18 cellular contexts compared by ENCODE assay signal in the genomic region with DNA sequence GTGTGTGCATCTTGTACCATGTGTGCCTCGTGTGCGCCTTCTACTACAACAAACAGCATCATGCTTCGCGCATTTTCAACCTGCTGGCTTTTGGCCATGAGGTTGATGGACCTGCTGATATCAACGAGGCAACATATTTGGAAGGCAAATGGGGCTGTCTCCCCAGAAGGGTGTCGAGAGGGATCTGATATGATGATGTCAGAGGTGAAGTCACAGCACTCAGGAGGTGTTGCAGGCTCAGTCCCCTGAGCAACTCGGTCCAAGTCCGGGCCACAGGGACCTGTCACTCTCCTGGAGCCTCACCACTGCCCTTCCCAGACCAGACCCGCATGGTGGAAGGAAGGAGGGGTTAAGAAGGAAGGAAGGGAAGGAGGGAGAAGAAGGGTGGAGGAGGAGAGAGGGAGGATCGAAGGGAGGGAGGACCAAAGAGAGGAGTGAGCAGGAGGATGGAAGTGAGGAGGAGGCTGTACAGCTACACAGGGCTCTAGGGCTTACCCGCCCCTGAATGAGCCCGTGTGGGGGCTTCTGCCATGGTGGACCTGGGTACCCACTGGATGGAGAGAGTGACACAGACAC. TPM values are rescaled to one million over a fixed set of nuclear protein-coding genes. Genes with fewer than 3 reads are reported as not detected.
A peak's percentile ranks its signal among the peaks of the same experiment; 100 is the strongest.
DNase-seq lines count a peak whose midpoint lies in the region; ATAC-seq and TF ChIP-seq lines count a peak whose summit lies in the region.
"Had no signal": no experiment of that assay in that cellular context is flagged by ENCODE, and none has a peak within 500 bp of the region (broad histone marks: within the 10 kb centered on the region; RNA-seq: fewer than 3 reads in every experiment).

No MANE protein-coding gene starts in this region.

- H3K4me2 ChIP-seq in PC-9: peak overlapping the region; percentile 63

- H3K9me3 Mint-ChIP-seq in immature natural killer cell: peaks cover 0 to 6% (median 0%) of the 10 kb centered on the region in 6 donors
- no peaks in the 10 kb centered on the region for H3K9me3 Mint-ChIP-seq in stimulated activated effector memory CD8-positive, alpha-beta T cell treated with anti-CD3 and anti-CD28 coated beads, Interleukin-12 subunit alpha, Interleukin-12 subunit beta, amount 100 ng/mL, for 72 hours
- H3K9me3 Mint-ChIP-seq: IgD-negative memory B cell, nephron had no signal

- no peaks in the 10 kb centered on the region for H4K20me1 ChIP-seq in PC-9 (ENCODE audit: insufficient read depth)

- H3K4me3 ChIP-seq in PC-9: no peak overlapping the region
- H3K4me3 ChIP-seq: esophagus muscularis mucosa, heart left ventricle, uterus had no signal

- H3K27me3 Mint-ChIP-seq in immature natural killer cell (ENCODE audit: low read depth in 3 of 3): peaks cover 40 to 54% (median 42%) of the 10 kb centered on the region in 3 donors
- H3K27me3 Mint-ChIP-seq: IgD-negative memory B cell had no signal

- ATAC-seq in stimulated activated effector memory CD8-positive, alpha-beta T cell treated with anti-CD3 and anti-CD28 coated beads, Interleukin-12 subunit alpha, Interleukin-12 subunit beta, amount 100 ng/mL, for 72 hours: no peak
- ATAC-seq in GM21526 (IDR thresholded peaks at IDR 0.05; ENCODE audit: low FRiP score, unreplicated experiment): no peak

- H3K27ac ChIP-seq in PC-9: peak overlapping the region; percentile 63
- H3K27ac ChIP-seq: heart left ventricle, uterus had no signal

- no TSS peak for BruUV-seq in PC-9 (replicated peaks; lab: Mats Ljungman, UMichigan)

- H3K4me3 Mint-ChIP-seq in immature natural killer cell: peak overlapping the region in 2 of 5 donors; percentile 21 to 56
- H3K4me3 Mint-ChIP-seq in stimulated activated effector memory CD8-positive, alpha-beta T cell treated with anti-CD3 and anti-CD28 coated beads, Interleukin-12 subunit alpha, Interleukin-12 subunit beta, amount 100 ng/mL, for 72 hours: no peak overlapping the region
- H3K4me3 Mint-ChIP-seq: nephron had no signal

- H3K9me3 ChIP-seq in PC-9 (ENCODE audit: insufficient read depth, low read depth): no peaks in the 10 kb centered on the region
- H3K9me3 ChIP-seq: esophagus muscularis mucosa, heart left ventricle, uterus had no signal

- peak; percentile 38 for DNase-seq in NCI-H748 (lab: John Stamatoyannopoulos, UW; ENCODE audit: unreplicated experiment)
- no peak for DNase-seq in NCI-H748 treated with DMSO at 0.1 percent for 48 hours (lab: John Stamatoyannopoulos, UW)
- no peak for DNase-seq in PC-9
- DNase-seq in immature natural killer cell: no peak
- DNase-seq in stimulated activated effector memory CD8-positive, alpha-beta T cell treated with anti-CD3 and anti-CD28 coated beads, Interleukin-12 subunit alpha, Interleukin-12 subunit beta, amount 100 ng/mL, for 72 hours (ENCODE audit: low spot score in 2 of 2): no peak
- no peak for DNase-seq in stimulated activated naive CD4-positive, alpha-beta T cell treated with Interleukin-2 at 50 U/mL for 16 hours (lab: John Stamatoyannopoulos, UW)
- DNase-seq in Ammon's horn (ENCODE audit: low spot score): no peak
- DNase-seq: activated CD4-positive, CD25-positive, alpha-beta regulatory T cell; activated CD8-positive, alpha-beta memory T cell treated with anti-CD3 and anti-CD28 coated beads, Interleukin-2, amount 50 U/mL, for 48 hours; cortex of kidney; kidney glomerular epithelial cell; stimulated activated CD4-positive, alpha-beta T cell treated with anti-CD3 and anti-CD28 coated beads, Interleukin-2, amount 100 ng/mL, for 24 hours had no signal

- H3K9me2 ChIP-seq in PC-9 (ENCODE audit: insufficient read depth): no peaks in the 10 kb centered on the region

- intact Hi-C loops in PC-9 (cut with micrococcal nuclease; ENCODE audit: unreplicated experiment): loop anchor here (5.0 kb wide), 1 partner anchor 247 kb away; no protein-coding TSS in a partner anchor

- H3K36me3 Mint-ChIP-seq in immature natural killer cell: peaks cover 11 to 41% (median 19%) of the 10 kb centered on the region in 3 donors
- peaks cover 79% of the 10 kb centered on the region for H3K36me3 Mint-ChIP-seq in stimulated activated effector memory CD8-positive, alpha-beta T cell treated with anti-CD3 and anti-CD28 coated beads, Interleukin-12 subunit alpha, Interleukin-12 subunit beta, amount 100 ng/mL, for 72 hours

- H3K36me3 ChIP-seq in PC-9 (ENCODE audit: low read depth): no peaks in the 10 kb centered on the region
- H3K36me3 ChIP-seq: uterus had no signal

- peaks cover 38% of the 10 kb centered on the region for H3F3A ChIP-seq in PC-9 (ENCODE audit: insufficient read depth, low read depth)

- CTCF ChIA-PET in PC-9 (lab: Charles Lee): interaction anchor here (0.5 to 0.8 kb wide), 3 partner anchors 35 to 532 kb away, joined by 3 to 11 read pairs (median 4); no protein-coding TSS in a partner anchor

- no peaks in the 10 kb centered on the region for H3K79me2 ChIP-seq in PC-9 (ENCODE audit: low read depth)

- peak overlapping the region in 5 of 6 donors; percentile 48 to 90 (median 73) for H3K27ac Mint-ChIP-seq in immature natural killer cell
- H3K27ac Mint-ChIP-seq in stimulated activated effector memory CD8-positive, alpha-beta T cell treated with anti-CD3 and anti-CD28 coated beads, Interleukin-12 subunit alpha, Interleukin-12 subunit beta, amount 100 ng/mL, for 72 hours: peak overlapping the region; percentile 88
- H3K27ac Mint-ChIP-seq: nephron had no signal

- H3K4me1 Mint-ChIP-seq in immature natural killer cell: peaks cover 7 to 9% of the 10 kb centered on the region in 2 donors
- H3K4me1 Mint-ChIP-seq in stimulated activated effector memory CD8-positive, alpha-beta T cell treated with anti-CD3 and anti-CD28 coated beads, Interleukin-12 subunit alpha, Interleukin-12 subunit beta, amount 100 ng/mL, for 72 hours: peaks cover 28% of the 10 kb centered on the region
- H3K4me1 Mint-ChIP-seq: IgD-negative memory B cell had no signal

- no peaks in the 10 kb centered on the region for H3K27me3 ChIP-seq in PC-9 (ENCODE audit: insufficient read depth, low read depth)
- H3K27me3 ChIP-seq: esophagus muscularis mucosa, heart left ventricle, uterus had no signal

- no peak overlapping the region for H2AFZ ChIP-seq in PC-9

- no peak for TF ChIP-seq CTCF in PC-9 (conservative IDR thresholded peaks at IDR 0.05)

- POLR2A ChIA-PET in PC-9 (lab: Charles Lee; ENCODE audit: unreplicated experiment): no interaction called here

- peaks cover 36% of the 10 kb centered on the region for H3K4me1 ChIP-seq in PC-9 (replicated peaks; ENCODE audit: insufficient read depth)
- H3K4me1 ChIP-seq: uterus had no signal

RNA-seq across cellular contexts. Expression of a gene that starts 6.7 kb away (rescaled TPM):
- 1.5 and 1.7 TPM in 2 replicates for total RNA-seq in PC-9 (2021)
- 1 to 10 TPM in 1 of 3 donors, under 1 TPM in 1, not detected in 1; 0.07 to 1.1 TPM for polyA plus RNA-seq in immature natural killer cell
